ENCODE assay signal across 8 cellular contexts in the genomic region with DNA sequence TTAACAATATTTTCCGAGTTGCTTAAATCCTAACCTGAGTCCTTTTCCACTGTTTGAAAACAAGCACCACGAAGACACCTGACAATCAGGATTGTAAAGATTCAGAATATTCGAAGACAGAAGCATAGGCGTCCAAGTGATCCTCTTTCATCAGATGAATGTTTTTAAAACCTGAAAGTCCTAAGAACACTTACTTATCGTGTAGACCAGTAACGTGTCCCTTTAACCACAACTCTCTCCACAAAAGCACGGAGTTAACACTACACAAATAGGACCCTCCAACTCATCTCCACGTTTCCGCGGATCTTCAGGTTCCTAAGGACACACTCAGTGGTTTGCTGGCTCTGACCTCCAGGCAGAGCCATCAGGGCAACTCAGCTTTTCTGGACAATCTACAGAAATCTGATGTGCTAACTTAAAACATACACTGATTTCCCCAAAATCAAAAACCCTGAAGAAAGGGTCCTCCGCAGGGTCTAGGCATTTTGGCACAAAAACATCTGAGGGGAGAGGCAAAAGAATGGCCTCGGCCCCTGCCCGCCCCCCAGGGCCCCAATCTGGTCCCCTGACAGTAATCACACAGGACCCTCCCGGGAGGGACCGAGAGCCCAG. TPM values are rescaled to one million over a fixed set of nuclear protein-coding genes. Genes with fewer than 3 reads are reported as not detected.
DNase-seq lines count a peak whose midpoint lies in the region; ATAC-seq and TF ChIP-seq lines count a peak whose summit lies in the region.

No MANE protein-coding gene starts in this region.

- ATAC-seq in HG02885 (IDR thresholded peaks at IDR 0.05; ENCODE audit: poor library complexity, unreplicated experiment) = no peak

- peaks cover 26% of the 10 kb centered on the region for H4K20me1 ChIP-seq in OCI-LY7 (ENCODE audit: insufficient read depth, low read length)

- no peaks in the 10 kb centered on the region for H3K9me3 Mint-ChIP-seq in activated CD4-positive, alpha-beta T cell treated with anti-CD3 and anti-CD28 coated beads, Interleukin-2, amount 10 ng/mL, durations not matched to agents 7 days and 5 days
- H3K9me3 Mint-ChIP-seq in dendritic cell treated with granulocyte-macrophage colony-stimulating factor and Interleukin-4, amounts not matched to agents 40 ng/mL and 50 ng/mL, for 4 days = no peaks in the 10 kb centered on the region

- CTCF ChIA-PET in activated CD4-positive, alpha-beta T cell treated with anti-CD3 and anti-CD28 coated beads, Interleukin-2, amount 10 ng/mL, durations not matched to agents 7 days and 5 days (lab: Charles Lee) = interaction anchor here (0.5 kb wide), 1 partner anchor 367 kb away, joined by 3 read pairs; no protein-coding TSS in a partner anchor
- CTCF ChIA-PET in OCI-LY7 (lab: Charles Lee; ENCODE audit: unreplicated experiment) = no interaction called here

- no peak for TF ChIP-seq CTCF in OCI-LY7 (conservative IDR thresholded peaks at IDR 0.05; ENCODE audit: low read length)

- H3K27me3 Mint-ChIP-seq in activated CD4-positive, alpha-beta T cell treated with anti-CD3 and anti-CD28 coated beads, Interleukin-2, amount 10 ng/mL, durations not matched to agents 7 days and 5 days = no peaks in the 10 kb centered on the region
- no peaks in the 10 kb centered on the region for H3K27me3 Mint-ChIP-seq in dendritic cell treated with granulocyte-macrophage colony-stimulating factor and Interleukin-4, amounts not matched to agents 40 ng/mL and 50 ng/mL, for 4 days

- no peaks in the 10 kb centered on the region for H3K9me2 ChIP-seq in OCI-LY7 (ENCODE audit: insufficient read depth, low read length)

- peak overlapping the region; percentile 13 for H3K27ac ChIP-seq in OCI-LY7 (ENCODE audit: low read depth, low read length, poor library complexity, severe bottlenecking)
- peak overlapping the region; percentile 89 for H3K27ac ChIP-seq in muscle layer of duodenum (ENCODE audit: low read length)

- no peaks in the 10 kb centered on the region for H3K27me3 ChIP-seq in muscle layer of duodenum (ENCODE audit: low read depth, low read length)

- peak overlapping the region; percentile 78 for H3K4me3 ChIP-seq in OCI-LY7 (ENCODE audit: low read depth, low read length, poor library complexity, severe bottlenecking)
- peak overlapping the region; percentile 89 to 94 for H3K4me3 ChIP-seq in muscle layer of duodenum (ENCODE audit: low read depth in 1 of 2, low read length in 2 of 2)

- no TSS peak for BruUV-seq in OCI-LY7 (replicated peaks; lab: Mats Ljungman, UMichigan)

- intact Hi-C loops in OCI-LY7 (cut with micrococcal nuclease; ENCODE audit: unreplicated experiment) = loop anchor here (5.0 to 10.0 kb wide), 3 partner anchors 109 to 1201 kb away; no protein-coding TSS in a partner anchor
- intact Hi-C loops in dendritic cell treated with granulocyte-macrophage colony-stimulating factor and Interleukin-4, amounts not matched to agents 40 ng/mL and 50 ng/mL, for 4 days (cut with micrococcal nuclease) = loop anchor here (2.0 to 10.0 kb wide), 3 partner anchors 13 to 1349 kb away; a partner anchor contains a TSS

- H2AFZ ChIP-seq in OCI-LY7 (ENCODE audit: low read length) = peak overlapping the region; percentile 24; the same call in 1 of the 2 replicates

- H3K4me2 ChIP-seq in OCI-LY7 (ENCODE audit: low read length) = peak overlapping the region; percentile 80

- peaks cover 55% of the 10 kb centered on the region for H3K79me2 ChIP-seq in OCI-LY7 (ENCODE audit: insufficient read depth, low read depth, low read length)

- peaks cover 47% of the 10 kb centered on the region for H3K4me1 ChIP-seq in OCI-LY7 (ENCODE audit: insufficient read depth, low read length, poor library complexity, severe bottlenecking)
- peaks cover 14 to 35% of the 10 kb centered on the region in 2 donors for H3K4me1 ChIP-seq in muscle layer of duodenum (ENCODE audit: control insufficient read depth in 1 of 2, insufficient read depth in 2 of 2, low read length in 2 of 2)

- peaks cover 9% of the 10 kb centered on the region for H3K36me3 ChIP-seq in OCI-LY7 (ENCODE audit: insufficient read depth, low read length)
- H3K36me3 ChIP-seq in muscle layer of duodenum (ENCODE audit: control insufficient read depth in 1 of 2, insufficient read depth in 2 of 2, low read length in 2 of 2) = no peaks in the 10 kb centered on the region

- H3K36me3 Mint-ChIP-seq in activated CD4-positive, alpha-beta T cell treated with anti-CD3 and anti-CD28 coated beads, Interleukin-2, amount 10 ng/mL, durations not matched to agents 7 days and 5 days (ENCODE audit: low read depth) = peaks cover 26% of the 10 kb centered on the region
- peaks cover 6% of the 10 kb centered on the region for H3K36me3 Mint-ChIP-seq in dendritic cell treated with granulocyte-macrophage colony-stimulating factor and Interleukin-4, amounts not matched to agents 40 ng/mL and 50 ng/mL, for 4 days (ENCODE audit: low read depth)

- no peak for DNase-seq in activated CD4-positive, alpha-beta T cell treated with anti-CD3 and anti-CD28 coated beads, Interleukin-2, amount 10 ng/mL, durations not matched to agents 7 days and 5 days
- no peak for DNase-seq in activated CD4-positive, alpha-beta T cell treated with anti-CD3 and anti-CD28 coated beads, Interleukin-2, amount 50 U/mL, for 48 hours
- DNase-seq in OCI-LY7 (ENCODE audit: low spot score) (peak; percentile 24), mucosa of gallbladder (ENCODE audit: low spot score) (no peak), SIG-M5 treated with dmso at 0.1 percent for 504 hours (lab: John Stamatoyannopoulos, UW; ENCODE audit: unreplicated experiment) (no peak)

- H3K9me3 ChIP-seq in OCI-LY7 (ENCODE audit: low read length) = peaks cover 5% of the 10 kb centered on the region; the same call in 1 of the 2 replicates
- no peaks in the 10 kb centered on the region for H3K9me3 ChIP-seq in muscle layer of duodenum (ENCODE audit: control insufficient read depth in 1 of 2, low read length in 2 of 2)

- POLR2A ChIA-PET in activated CD4-positive, alpha-beta T cell treated with anti-CD3 and anti-CD28 coated beads, Interleukin-2, amount 10 ng/mL, durations not matched to agents 7 days and 5 days (lab: Charles Lee) = no interaction called here
- POLR2A ChIA-PET in OCI-LY7 (lab: Charles Lee) = interaction anchor here (1.1 to 1.8 kb wide), 2 partner anchors 12 to 15 kb away, joined by 5 to 7 read pairs; no protein-coding TSS in a partner anchor

- H3K4me1 Mint-ChIP-seq in activated CD4-positive, alpha-beta T cell treated with anti-CD3 and anti-CD28 coated beads, Interleukin-2, amount 10 ng/mL, durations not matched to agents 7 days and 5 days = peaks cover 49% of the 10 kb centered on the region
- peaks cover 63% of the 10 kb centered on the region for H3K4me1 Mint-ChIP-seq in dendritic cell treated with granulocyte-macrophage colony-stimulating factor and Interleukin-4, amounts not matched to agents 40 ng/mL and 50 ng/mL, for 4 days (ENCODE audit: low read depth)

- H3K27ac Mint-ChIP-seq in activated CD4-positive, alpha-beta T cell treated with anti-CD3 and anti-CD28 coated beads, Interleukin-2, amount 10 ng/mL, durations not matched to agents 7 days and 5 days = peak overlapping the region; percentile 87
- peak overlapping the region; percentile 98 for H3K27ac Mint-ChIP-seq in dendritic cell treated with granulocyte-macrophage colony-stimulating factor and Interleukin-4, amounts not matched to agents 40 ng/mL and 50 ng/mL, for 4 days

- peak overlapping the region; percentile 81 for H3K4me3 Mint-ChIP-seq in activated CD4-positive, alpha-beta T cell treated with anti-CD3 and anti-CD28 coated beads, Interleukin-2, amount 10 ng/mL, durations not matched to agents 7 days and 5 days
- peak overlapping the region; percentile 85 for H3K4me3 Mint-ChIP-seq in dendritic cell treated with granulocyte-macrophage colony-stimulating factor and Interleukin-4, amounts not matched to agents 40 ng/mL and 50 ng/mL, for 4 days

RNA-seq across cellular contexts. Expression of a gene that starts 1.1 kb away (rescaled TPM):
- total RNA-seq in activated CD4-positive, alpha-beta T cell treated with anti-CD3 and anti-CD28 coated beads, Interleukin-2, amount 10 ng/mL, durations not matched to agents 7 days and 5 days = 10 to 100 TPM; 54.4 to 63.6 TPM
- 60.3 and 84.9 TPM in 2 replicates for total RNA-seq in OCI-LY7 (2014; rRNA removed; shearing (Covaris generic))
- 62.2 and 70.5 TPM in 2 replicates for total RNA-seq in OCI-LY7 (2022)
- total RNA-seq in mucosa of gallbladder = 49.3 TPM
